ENCODE assay signal across 2 cellular contexts in the genomic region with DNA sequence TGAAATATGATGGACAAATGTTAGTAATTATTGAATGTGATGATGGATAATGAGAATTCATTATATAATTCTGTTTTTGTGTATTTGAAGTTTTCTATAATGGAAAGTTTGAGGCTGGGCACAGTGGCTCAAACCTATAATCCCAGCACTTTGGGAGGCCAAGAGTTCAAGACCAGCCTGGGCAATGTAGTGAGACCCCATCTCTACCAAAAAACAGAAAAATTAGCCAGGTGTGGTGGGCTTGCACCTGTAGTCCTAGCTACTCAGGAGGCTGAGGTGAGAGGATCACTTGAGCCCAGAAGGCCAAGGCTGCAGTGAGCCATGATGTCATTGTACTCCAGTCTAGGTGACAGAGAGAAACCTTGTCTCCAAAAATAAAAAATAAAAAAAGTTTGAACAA. TPM values are rescaled to one million over a fixed set of nuclear protein-coding genes. Genes with fewer than 3 reads are reported as not detected.
"Had no signal": no experiment of that assay in that cellular context is flagged by ENCODE, and none has a peak within 500 bp of the region (broad histone marks: within the 10 kb centered on the region; RNA-seq: fewer than 3 reads in every experiment).

No MANE protein-coding gene starts in this region.

RNA-seq across cellular contexts. Expression of a gene that starts 52.9 kb away (rescaled TPM):
- total RNA-seq: LHCN-M2, NCI-H460 had no signal
